3 cellular contexts compared by ENCODE assay signal in the genomic region with DNA sequence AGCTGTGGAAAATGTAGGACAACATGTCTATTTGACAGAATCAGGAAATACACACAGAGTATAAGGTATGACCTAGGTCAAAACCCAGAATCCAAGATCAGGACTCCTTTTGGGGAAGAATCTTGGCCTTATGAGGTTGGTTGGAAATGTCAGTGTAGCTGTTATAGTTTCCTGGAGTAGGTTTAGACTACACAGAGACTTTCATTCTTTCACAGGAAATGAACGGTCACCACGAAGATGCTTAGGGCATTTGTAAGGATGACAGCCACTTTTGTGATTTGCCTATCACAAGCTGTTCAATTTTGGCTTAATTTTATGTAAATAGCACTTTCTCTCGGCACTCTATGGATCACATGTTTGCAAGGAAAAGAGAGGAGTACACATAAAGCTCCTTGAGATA.
TF ChIP-seq lines count a peak whose summit lies in the region.

No MANE protein-coding gene starts in this region.

TF ChIP-seq in SK-N-SH, 30 proteins besides CTCF, POLR2A, EP300 and RAD21:
- no peak for TF ChIP-seq CHD2 (IDR thresholded peaks at IDR 0.05; ENCODE audit: low read length, partially characterized antibody)
- no peak for TF ChIP-seq FOXM1 (IDR thresholded peaks at IDR 0.05; ENCODE audit: low read depth)
- TF ChIP-seq NFIC (IDR thresholded peaks at IDR 0.05; ENCODE audit: borderline replicate concordance) = no peak
- no peak for TF ChIP-seq IRF3 (IDR thresholded peaks at IDR 0.05; ENCODE audit: low read depth, low read length)
- no peak for TF ChIP-seq JUND (IDR thresholded peaks at IDR 0.05)
- TF ChIP-seq POLR2AphosphoS5 (IDR thresholded peaks at IDR 0.05; ENCODE audit: low read depth, low read length) = no peak
- TF ChIP-seq RCOR1 (IDR thresholded peaks at IDR 0.05; ENCODE audit: low read length) = no peak
- no peak for TF ChIP-seq ZBTB33 (IDR thresholded peaks at IDR 0.05; ENCODE audit: borderline replicate concordance, low read depth)
- TF ChIP-seq USF2 (IDR thresholded peaks at IDR 0.05; ENCODE audit: borderline replicate concordance, low read depth, low read length) = no peak
- TF ChIP-seq NRF1 (IDR thresholded peaks at IDR 0.05; ENCODE audit: low read depth, low read length) = no peak
- TF ChIP-seq, protein P1, sequence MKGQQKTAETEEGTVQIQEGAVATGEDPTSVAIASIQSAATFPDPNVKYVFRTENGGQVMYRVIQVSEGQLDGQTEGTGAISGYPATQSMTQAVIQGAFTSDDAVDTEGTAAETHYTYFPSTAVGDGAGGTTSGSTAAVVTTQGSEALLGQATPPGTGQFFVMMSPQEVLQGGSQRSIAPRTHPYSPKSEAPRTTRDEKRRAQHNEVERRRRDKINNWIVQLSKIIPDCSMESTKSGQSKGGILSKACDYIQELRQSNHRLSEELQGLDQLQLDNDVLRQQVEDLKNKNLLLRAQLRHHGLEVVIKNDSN (IDR thresholded peaks at IDR 0.05; ENCODE audit: borderline replicate concordance, low read depth) = no peak
- no peak for TF ChIP-seq EZH2phosphoT487 (IDR thresholded peaks at IDR 0.05; ENCODE audit: borderline replicate concordance, low read depth)
- TF ChIP-seq GABPA (IDR thresholded peaks at IDR 0.05; ENCODE audit: low read depth) = no peak
- TF ChIP-seq TCF12 (IDR thresholded peaks at IDR 0.05) = no peak
- TF ChIP-seq MAX (IDR thresholded peaks at IDR 0.05; ENCODE audit: low read depth) = no peak

TF ChIP-seq in SK-N-SH treated with all-trans-retinoic acid at 6 μM for 48 hours, 23 proteins besides CTCF, POLR2A, EP300 and RAD21:
- no peak for TF ChIP-seq ZNF565 (CRISPR knock-in tag; conservative IDR thresholded peaks at IDR 0.05; ENCODE audit: low read depth)
- no peak for TF ChIP-seq PATZ1 (CRISPR knock-in tag; IDR thresholded peaks at IDR 0.05; ENCODE audit: borderline replicate concordance)
- TF ChIP-seq ZFP3 (CRISPR knock-in tag; IDR thresholded peaks at IDR 0.05) = no peak
- no peak for TF ChIP-seq ARNTL (CRISPR knock-in tag; IDR thresholded peaks at IDR 0.05; ENCODE audit: borderline replicate concordance, low read depth)
- TF ChIP-seq OSR1 (CRISPR knock-in tag; IDR thresholded peaks at IDR 0.05) = no peak
- no peak for TF ChIP-seq BACH2 (CRISPR knock-in tag; IDR thresholded peaks at IDR 0.05; ENCODE audit: borderline replicate concordance)
- TF ChIP-seq ISL1 (CRISPR knock-in tag; IDR thresholded peaks at IDR 0.05) = no peak
- TF ChIP-seq, protein P2, sequence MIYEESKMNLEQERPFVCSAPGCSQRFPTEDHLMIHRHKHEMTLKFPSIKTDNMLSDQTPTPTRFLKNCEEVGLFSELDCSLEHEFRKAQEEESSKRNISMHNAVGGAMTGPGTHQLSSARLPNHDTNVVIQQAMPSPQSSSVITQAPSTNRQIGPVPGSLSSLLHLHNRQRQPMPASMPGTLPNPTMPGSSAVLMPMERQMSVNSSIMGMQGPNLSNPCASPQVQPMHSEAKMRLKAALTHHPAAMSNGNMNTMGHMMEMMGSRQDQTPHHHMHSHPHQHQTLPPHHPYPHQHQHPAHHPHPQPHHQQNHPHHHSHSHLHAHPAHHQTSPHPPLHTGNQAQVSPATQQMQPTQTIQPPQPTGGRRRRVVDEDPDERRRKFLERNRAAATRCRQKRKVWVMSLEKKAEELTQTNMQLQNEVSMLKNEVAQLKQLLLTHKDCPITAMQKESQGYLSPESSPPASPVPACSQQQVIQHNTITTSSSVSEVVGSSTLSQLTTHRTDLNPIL (CRISPR knock-in tag; IDR thresholded peaks at IDR 0.05; ENCODE audit: low read depth) = no peak
- TF ChIP-seq ZFP30 (CRISPR knock-in tag; IDR thresholded peaks at IDR 0.05) = no peak
TF ChIP-seq in SK-N-SH treated with all-trans-retinoic acid at 6 μM for 48 hours: peak in this region for 0.

TF ChIP-seq in IMR-90, 13 proteins besides CTCF, POLR2A, EP300 and RAD21:
- TF ChIP-seq CEBPB (IDR thresholded peaks at IDR 0.05; ENCODE audit: low read depth, low read length) = no peak
- TF ChIP-seq CHD1 (IDR thresholded peaks at IDR 0.05; ENCODE audit: low read depth, low read length) = no peak
- TF ChIP-seq RCOR1 (IDR thresholded peaks at IDR 0.05; ENCODE audit: insufficient replicate concordance, low read length) = no peak
- TF ChIP-seq BHLHE40 (IDR thresholded peaks at IDR 0.05; ENCODE audit: low read depth, low read length) = no peak
- TF ChIP-seq MAZ (IDR thresholded peaks at IDR 0.05; ENCODE audit: borderline replicate concordance, low read depth, low read length) = no peak
- no peak for TF ChIP-seq FOS (IDR thresholded peaks at IDR 0.05; ENCODE audit: low read depth, low read length)
- TF ChIP-seq NFE2L2 (IDR thresholded peaks at IDR 0.05; ENCODE audit: low read depth, low read length) = no peak
- no peak for TF ChIP-seq MAFK (IDR thresholded peaks at IDR 0.05; ENCODE audit: low read depth, low read length)
- no peak for TF ChIP-seq MXI1 (IDR thresholded peaks at IDR 0.05; ENCODE audit: borderline replicate concordance, low read depth, low read length)
- TF ChIP-seq ELK1 (IDR thresholded peaks at IDR 0.05; ENCODE audit: borderline replicate concordance, low read depth, low read length) = no peak
- TF ChIP-seq SMC3 (IDR thresholded peaks at IDR 0.05; ENCODE audit: low read depth, low read length) = no peak
- no peak for TF ChIP-seq USF2 (IDR thresholded peaks at IDR 0.05; ENCODE audit: low read depth, low read length)
- no peak for TF ChIP-seq RFX5 (IDR thresholded peaks at IDR 0.05; ENCODE audit: low read depth, low read length)
